Comparison of ENCODE assay signal across 20 cellular contexts in the genomic region with DNA sequence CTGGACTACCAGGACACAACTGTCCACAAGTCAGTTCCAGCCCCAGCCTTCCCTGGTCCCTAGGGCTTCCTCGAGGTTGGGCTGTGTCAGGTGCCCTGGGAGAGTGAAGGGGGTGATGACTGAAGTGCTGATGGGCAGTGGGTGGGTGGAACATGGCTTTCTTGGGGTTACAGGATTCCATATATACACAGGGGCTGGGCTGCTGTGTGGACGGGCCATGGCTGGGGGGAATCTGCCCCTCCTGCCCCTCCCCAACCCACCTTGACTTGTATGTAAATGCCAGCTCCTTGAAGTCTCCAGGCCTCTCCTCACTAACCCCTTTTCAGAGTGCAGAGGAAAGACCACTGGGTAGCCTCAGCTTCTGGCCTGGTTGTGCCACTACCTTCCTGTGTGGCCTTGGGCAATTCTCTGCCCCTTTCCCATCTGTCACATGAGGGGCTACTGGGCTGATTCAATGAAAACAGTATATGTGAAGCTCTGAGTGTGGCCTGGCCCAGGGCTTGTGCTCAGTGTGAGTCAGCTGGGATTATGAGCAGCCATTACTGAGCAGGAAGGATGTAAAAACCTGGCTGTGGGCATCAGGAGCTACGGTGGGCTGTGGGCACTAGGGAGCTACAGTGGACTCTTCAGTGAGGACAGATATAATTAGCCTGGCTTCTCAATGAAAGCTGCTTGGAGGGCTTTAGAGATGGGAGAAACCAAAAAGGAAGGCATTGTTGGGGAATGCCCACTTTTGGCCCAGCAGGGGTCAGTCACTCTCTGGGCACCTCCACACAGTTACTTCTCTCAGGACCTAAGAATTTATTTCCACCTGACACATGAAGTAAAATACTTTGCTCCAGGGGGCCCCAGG. TPM values are rescaled to one million over a fixed set of nuclear protein-coding genes. Genes with fewer than 3 reads are reported as not detected.
DNase-seq lines count a peak whose midpoint lies in the region; ATAC-seq, FAIRE-seq and TF ChIP-seq lines count a peak whose summit lies in the region.
"Had no signal": no experiment of that assay in that cellular context is flagged by ENCODE, and none has a peak within 500 bp of the region (broad histone marks: within the 10 kb centered on the region; RNA-seq: fewer than 3 reads in every experiment).

No MANE protein-coding gene starts in this region.

- H3K4me3 ChIP-seq in AG04450 (ENCODE audit: low read depth, low read length): no peak overlapping the region
- H3K4me3 ChIP-seq in HEK293 (ENCODE audit: low read depth, low read length): no peak overlapping the region
- H3K4me3 ChIP-seq in GM12878: no peak overlapping the region
- H3K4me3 ChIP-seq: mucosa of descending colon, Peyer's patch, transverse colon had no signal

- no peaks in the 10 kb centered on the region for H3K27me3 ChIP-seq in AG04450 (ENCODE audit: control insufficient read depth, insufficient read depth, low read length)
- H3K27me3 ChIP-seq in GM12878 (replicated peaks in 1 of 2; ENCODE audit: control insufficient read depth in 2 of 2, insufficient read depth in 2 of 2, low read length in 1 of 2): no peaks in the 10 kb centered on the region
- H3K27me3 ChIP-seq: Peyer's patch, transverse colon had no signal

- no peak overlapping the region for H2AFZ ChIP-seq in GM12878 (ENCODE audit: control insufficient read depth, low read depth, low read length)
- H2AFZ ChIP-seq: parathyroid adenoma had no signal

- H4K20me1 ChIP-seq in GM12878 (ENCODE audit: control insufficient read depth, insufficient read depth): no peaks in the 10 kb centered on the region

- H3K9me3 ChIP-seq in AG04450 (ENCODE audit: control insufficient read depth, insufficient read depth, low read length) (no peaks in the 10 kb centered on the region), HEK293 (ENCODE audit: control insufficient read depth, insufficient read depth, low read depth, low read length) (no peaks in the 10 kb centered on the region), GM12878 (replicated peaks; ENCODE audit: control insufficient read depth, insufficient read depth, low read length) (no peaks in the 10 kb centered on the region)
- H3K9me3 ChIP-seq: mucosa of descending colon, Peyer's patch, transverse colon had no signal

- BruUV-seq in GM12878 (replicated peaks; lab: Mats Ljungman, UMichigan): no TSS peak

- no peak overlapping the region for H3K9ac ChIP-seq in GM12878 (ENCODE audit: control insufficient read depth, insufficient read depth, low read length)
- H3K9ac ChIP-seq: parathyroid adenoma had no signal

- CTCF ChIA-PET in AG04450 (lab: Charles Lee) (interaction anchor here (0.6 to 1.7 kb wide), 3 partner anchors 16 to 194 kb away, joined by 3 to 4 read pairs (median 3); no protein-coding TSS in a partner anchor), HEK293 (lab: Yijun Ruan, JAX) (interaction anchor here (0.7 to 1.4 kb wide), 4 partner anchors 9 to 194 kb away, joined by 3 to 7 read pairs (median 4); no protein-coding TSS in a partner anchor), GM12878 (lab: Yijun Ruan, JAX) (no interaction called here)

- intact Hi-C loops in GM12878 (cut with micrococcal nuclease; ENCODE audit: unreplicated experiment): no loop called here

- no peaks in the 10 kb centered on the region for H3K79me2 ChIP-seq in GM12878 (ENCODE audit: control insufficient read depth, insufficient read depth, low read length)
- H3K79me2 ChIP-seq: parathyroid adenoma had no signal

- no peak for DNase-seq in AG04450 (ENCODE audit: low read depth, low spot score)
- no peak for DNase-seq in GM12878 (ENCODE audit: low read depth, low spot score)
- DNase-seq in islet precursor cell: peak; percentile 42
- DNase-seq in activated naive CD4-positive, alpha-beta T cell treated with anti-CD3 and anti-CD28 coated beads, Interleukin-2, amount 50 U/mL, for 72 hours (ENCODE audit: low spot score in 2 of 2): no peak
- DNase-seq in NOMO-1 treated with dmso at 0.1 percent for 144 hours (lab: John Stamatoyannopoulos, UW; ENCODE audit: unreplicated experiment): no peak
- DNase-seq: activated CD4-positive, alpha-beta T cell treated with anti-CD3 and anti-CD28 coated beads for 4 hours; anterior cingulate cortex; mucosa of descending colon; NCI-H1092 treated with DMSO at 0.1 percent for 48 hours; NCI-H2227 treated with DMSO at 0.1 percent for 48 hours; T-helper 2 cell; transverse colon had no signal

- SMC1A ChIA-PET in GM12878 (lab: Charles Lee; ENCODE audit: uncharacterized antibody, unreplicated experiment): no interaction called here

- H3K36me3 ChIP-seq in HEK293 (ENCODE audit: control insufficient read depth in 2 of 2, insufficient read depth in 1 of 2, low read length in 2 of 2): no peaks in the 10 kb centered on the region
- no peaks in the 10 kb centered on the region for H3K36me3 ChIP-seq in GM12878 (ENCODE audit: control insufficient read depth in 2 of 2, insufficient read depth in 2 of 2, low read length in 1 of 2)
- H3K36me3 ChIP-seq: Peyer's patch, transverse colon had no signal

- no peak for FAIRE-seq in GM12878 (lab: Jason Lieb, UNC)
- FAIRE-seq: G401.6 had no signal

- TF ChIP-seq POLR2A in GM12878 (IDR thresholded peaks at IDR 0.05; ENCODE audit: low read depth, low read length): no peak

- no peaks in the 10 kb centered on the region for H3K36me3 Mint-ChIP-seq in activated naive CD4-positive, alpha-beta T cell treated with anti-CD3 and anti-CD28 coated beads, Interleukin-2, amount 50 U/mL, for 72 hours

- no peak for TF ChIP-seq EP300 in GM12878 (IDR thresholded peaks at IDR 0.05; ENCODE audit: borderline replicate concordance in 1 of 2, control insufficient read depth in 1 of 2, low read depth in 2 of 2, low read length in 2 of 2)

- no peaks in the 10 kb centered on the region for H3K9me3 Mint-ChIP-seq in activated naive CD4-positive, alpha-beta T cell treated with anti-CD3 and anti-CD28 coated beads, Interleukin-2, amount 50 U/mL, for 72 hours
- H3K9me3 Mint-ChIP-seq: dendritic cell treated with granulocyte-macrophage colony-stimulating factor and Interleukin-4, amounts not matched to agents 40 ng/mL and 50 ng/mL, for 4 days had no signal

- H3K4me1 ChIP-seq in HEK293 (ENCODE audit: control insufficient read depth, insufficient read depth, low read length) (no peaks in the 10 kb centered on the region), GM12878 (ENCODE audit: control insufficient read depth, insufficient read depth, low read length) (no peaks in the 10 kb centered on the region)
- H3K4me1 ChIP-seq: parathyroid adenoma, Peyer's patch had no signal

- TF ChIP-seq RAD21 in GM12878 (IDR thresholded peaks at IDR 0.05; ENCODE audit: insufficient read depth, low read depth, low read length): 0 out of 2 replicates have a peak, but pooled peaks have one; percentile 18

- RAD21 ChIA-PET in GM12878 (lab: Charles Lee; ENCODE audit: unreplicated experiment): no interaction called here

- in situ Hi-C loops in GM12878 (cut with MboI): no loop called here

- peak overlapping the region in 1 of 2 donors; percentile 50 for H3K27ac Mint-ChIP-seq in activated naive CD4-positive, alpha-beta T cell treated with anti-CD3 and anti-CD28 coated beads, Interleukin-2, amount 50 U/mL, for 72 hours
- H3K27ac Mint-ChIP-seq: dendritic cell treated with granulocyte-macrophage colony-stimulating factor and Interleukin-4, amounts not matched to agents 40 ng/mL and 50 ng/mL, for 4 days had no signal

- no peak overlapping the region for H3K4me2 ChIP-seq in GM12878 (ENCODE audit: control insufficient read depth, insufficient read depth)

- H3K27ac ChIP-seq in AG04450 (ENCODE audit: low read depth, low read length) (peak overlapping the region; percentile 31), HEK293 (ENCODE audit: extremely low read depth, low read depth, low read length) (no peak overlapping the region), GM12878 (ENCODE audit: control insufficient read depth, insufficient read depth) (no peak overlapping the region)
- H3K27ac ChIP-seq: C4-2B, parathyroid adenoma, Peyer's patch, transverse colon had no signal

- WGBS in GM12878 (ENCODE audit: insufficient coverage, insufficient replicate concordance, low lambda C conversion rate, missing lambda C conversion rate): 24% methylated on average over 3 of the region's 3 CpGs

- TF ChIP-seq CTCF in AG04450 (IDR thresholded peaks at IDR 0.05; ENCODE audit: low read depth, low read length) (peak; percentile 43), HEK293 (tag by site-specific recombination; IDR thresholded peaks at IDR 0.05) (no peak), GM12878 (IDR thresholded peaks at IDR 0.05 in 2 of 3, conservative IDR thresholded peaks at IDR 0.05 in 1 of 3; ENCODE audit: control insufficient read depth in 2 of 3, extremely low read depth in 1 of 3, insufficient read depth in 1 of 3, low read depth in 3 of 3, low read length in 3 of 3) (no peak)

- no peak for ATAC-seq in GM12878
- no peak for ATAC-seq in HG03108 (IDR thresholded peaks at IDR 0.05; ENCODE audit: unreplicated experiment)
- ATAC-seq in activated naive CD4-positive, alpha-beta T cell treated with anti-CD3 and anti-CD28 coated beads, Interleukin-2, amount 50 U/mL, for 72 hours: no peak
- ATAC-seq in HG02840 (IDR thresholded peaks at IDR 0.05; ENCODE audit: low FRiP score, unreplicated experiment): no peak
- ATAC-seq: mucosa of descending colon had no signal

- POLR2A ChIA-PET in AG04450 (lab: Yijun Ruan, JAX) (no interaction called here), HEK293 (lab: Yijun Ruan, JAX) (no interaction called here), GM12878 (lab: Charles Lee) (no interaction called here)

RNA-seq across cellular contexts. Expression of a gene that starts 23.3 kb away (rescaled TPM):
- polyA plus RNA-seq in AG04450 (2011; rRNA removed): 72.1 and 102 TPM in 2 replicates
- 21.7 and 24.2 TPM in 2 replicates for polyA minus RNA-seq in AG04450 (2011; rRNA and poly(A)+ RNA removed)
- not detected in 2 replicates for total RNA-seq in GM12878 (2013; cell fraction: nucleolus; rRNA removed)
- 0.44 and 0.68 TPM in 2 replicates for total RNA-seq in GM12878 (2014; rRNA removed)
- total RNA-seq in GM12878 (2014; rRNA removed; fragmentation: Illumina TruSeq; extraction: Trizol): 0.18 TPM in 1 of 2 replicates, not detected in the other
- 0.77 and 1.1 TPM in 2 replicates for total RNA-seq in GM12878 (2021)
- not detected for polyA plus RNA-seq in GM12878 (2011; ENCODE audit: low read depth)
- polyA plus RNA-seq in GM12878 (2011; rRNA removed): not detected in 2 replicates
- not detected in 2 replicates for polyA plus RNA-seq in GM12878 (2011; cell fraction: cytosol; rRNA removed)
- polyA plus RNA-seq in GM12878 (2011; cell fraction: nucleus; rRNA removed): not detected in 2 replicates
- polyA plus RNA-seq in GM12878 (2012): 0.18 and 0.31 TPM in 2 replicates
- polyA plus RNA-seq in GM12878 (2014; fragmentation: Illumina TruSeq; extraction: Trizol): not detected in 2 replicates
- polyA plus RNA-seq in GM12878 (2014; fragmentation: Nextera tagmentation; extraction: Ambion mirVana): not detected
- polyA plus RNA-seq in GM12878 (2014; rRNA removed): 0.96 and 1.2 TPM in 2 replicates
- under 1 TPM; 0.16 to 0.43 TPM for polyA plus RNA-seq in GM12878 (2016; fragmentation: Nextera tagmentation; extraction: Ambion mirVana)
- not detected in 2 replicates for polyA minus RNA-seq in GM12878 (2011; rRNA and poly(A)+ RNA removed)
- 1.6 and 1.9 TPM in 2 replicates for polyA minus RNA-seq in GM12878 (2011; cell fraction: cytosol; rRNA and poly(A)+ RNA removed)
- 0.96 TPM in 1 of 2 replicates, not detected in the other for polyA minus RNA-seq in GM12878 (2011; cell fraction: nucleus; rRNA and poly(A)+ RNA removed)
- total RNA-seq in activated naive CD4-positive, alpha-beta T cell treated with anti-CD3 and anti-CD28 coated beads, Interleukin-2, amount 50 U/mL, for 72 hours: under 1 TPM in 1 of 2 donors, not detected in 1; 0.62 TPM

RNA-seq across cellular contexts. Expression of a gene that starts 43.0 kb away (rescaled TPM):
- polyA plus RNA-seq in AG04450 (2011; rRNA removed) (0.21 and 0.22 TPM in 2 replicates), GM12878 (2011; rRNA removed) (0.33 and 0.38 TPM in 2 replicates), GM12878 (2014; fragmentation: Illumina TruSeq; extraction: Trizol) (0.06 TPM in 1 of 2 replicates, not detected in the other), GM12878 (2014; fragmentation: Nextera tagmentation; extraction: Ambion mirVana) (under 1 TPM; 0.11 to 0.15 TPM), GM12878 (2014; rRNA removed) (0.18 TPM in 1 of 2 replicates, not detected in the other), GM12878 (2016; fragmentation: Nextera tagmentation; extraction: Ambion mirVana) (under 1 TPM in 1 of 2 experiments, not detected in 1; 0.12 TPM)
- polyA minus RNA-seq in AG04450 (2011; rRNA and poly(A)+ RNA removed): 0.22 and 0.69 TPM in 2 replicates
- not detected in 2 replicates for total RNA-seq in GM12878 (2013; cell fraction: nucleolus; rRNA removed)
- total RNA-seq in GM12878 (2014; rRNA removed) (0.27 TPM in 1 of 2 replicates, not detected in the other), GM12878 (2014; rRNA removed; fragmentation: Illumina TruSeq; extraction: Trizol) (0.14 TPM in 1 of 2 replicates, not detected in the other), GM12878 (2021) (0.18 TPM in 1 of 2 replicates, not detected in the other)
- 0.26 TPM for polyA plus RNA-seq in GM12878 (2011; ENCODE audit: low read depth)
- polyA plus RNA-seq in GM12878 (2011; cell fraction: cytosol; rRNA removed): 0.15 and 0.48 TPM in 2 replicates
- polyA plus RNA-seq in GM12878 (2011; cell fraction: nucleus; rRNA removed): 0.70 and 0.75 TPM in 2 replicates
- 0.11 TPM in 1 of 2 replicates, not detected in the other for polyA plus RNA-seq in GM12878 (2012)
- 0.37 TPM in 1 of 2 replicates, not detected in the other for polyA minus RNA-seq in GM12878 (2011; rRNA and poly(A)+ RNA removed)
- polyA minus RNA-seq in GM12878 (2011; cell fraction: cytosol; rRNA and poly(A)+ RNA removed): not detected in 2 replicates
- 0.24 and 0.38 TPM in 2 replicates for polyA minus RNA-seq in GM12878 (2011; cell fraction: nucleus; rRNA and poly(A)+ RNA removed)
- total RNA-seq in activated naive CD4-positive, alpha-beta T cell treated with anti-CD3 and anti-CD28 coated beads, Interleukin-2, amount 50 U/mL, for 72 hours: under 1 TPM; 0.23 to 0.51 TPM
